In the genomic region with DNA sequence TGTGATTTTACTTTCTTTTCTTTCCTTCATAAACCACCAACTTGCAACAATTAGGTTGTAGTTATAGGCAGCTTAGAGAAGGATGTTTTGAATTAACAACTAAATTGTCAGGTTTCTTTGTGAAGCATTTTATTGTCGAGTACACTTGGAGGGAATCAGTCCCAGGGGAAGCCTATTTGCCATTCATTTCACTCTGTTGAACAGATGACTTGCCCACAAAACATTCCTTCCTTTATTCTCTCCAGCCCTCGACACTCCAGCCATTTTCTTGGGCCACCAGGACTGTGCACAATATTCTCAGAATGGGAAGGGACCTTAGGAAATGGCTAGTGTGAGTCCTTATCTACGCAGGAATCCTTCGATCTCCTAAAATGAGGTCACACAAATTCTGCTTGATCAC, we compare ENCODE assay signal across 21 cellular contexts.
"Had no signal": no experiment of that assay in that cellular context is flagged by ENCODE, and none has a peak within 500 bp of the region (broad histone marks: within the 10 kb centered on the region; RNA-seq: fewer than 3 reads in every experiment).

No MANE protein-coding gene starts in this region.

- H2AFZ ChIP-seq: neural progenitor cell had no signal

- H3K36me3 ChIP-seq: esophagus muscularis mucosa, gastroesophageal sphincter, neural progenitor cell, pancreas had no signal

- DNase-seq: effector memory CD8-positive, alpha-beta T cell; foreskin fibroblast; glutamatergic neuron; islet precursor cell; mesenchymal stem cell; midbrain; occipital lobe; pancreas; right cardiac atrium; stimulated activated CD4-positive, alpha-beta T cell treated with anti-CD3 and anti-CD28 coated beads, Interleukin-2, amount 100 ng/mL, for 48 hours; stimulated activated naive CD4-positive, alpha-beta T cell treated with Interleukin-2 at 50 U/mL for 16 hours; trophoblast cell had no signal

- ATAC-seq: effector memory CD8-positive, alpha-beta T cell; gastroesophageal sphincter; left lobe of liver; natural killer cell treated with Interleukin-12 subunit alpha and Interleukin-12 subunit beta and Interleukin-15 and Interleukin-18, amount 100 ng/mL, for 72 hours; pancreas; right cardiac atrium had no signal

- H3K9me3 Mint-ChIP-seq: neural progenitor cell had no signal

- H3K4me2 ChIP-seq: neural progenitor cell, smooth muscle cell had no signal

- H3K9ac ChIP-seq: neural progenitor cell had no signal

- H3K4me1 ChIP-seq: esophagus muscularis mucosa, gastroesophageal sphincter, neural progenitor cell, pancreas had no signal

- H3K27me3 Mint-ChIP-seq: effector memory CD8-positive, alpha-beta T cell; natural killer cell treated with Interleukin-12 subunit alpha and Interleukin-12 subunit beta and Interleukin-15 and Interleukin-18, amount 100 ng/mL, for 72 hours had no signal

- H3K4me3 Mint-ChIP-seq: dendritic cell treated with granulocyte-macrophage colony-stimulating factor and Interleukin-4, amounts not matched to agents 40 ng/mL and 50 ng/mL, for 4 days; effector memory CD8-positive, alpha-beta T cell; natural killer cell treated with Interleukin-12 subunit alpha and Interleukin-12 subunit beta and Interleukin-15 and Interleukin-18, amount 100 ng/mL, for 72 hours; neural progenitor cell had no signal

- H3K27ac ChIP-seq: epithelial cell of prostate, esophagus muscularis mucosa, gastroesophageal sphincter, neural progenitor cell, pancreas had no signal

- H3K27me3 ChIP-seq: esophagus muscularis mucosa, gastroesophageal sphincter, neural progenitor cell, pancreas had no signal

- H3K36me3 Mint-ChIP-seq: natural killer cell treated with Interleukin-12 subunit alpha and Interleukin-12 subunit beta and Interleukin-15 and Interleukin-18, amount 100 ng/mL, for 72 hours; neural progenitor cell had no signal

- H3K27ac Mint-ChIP-seq: dendritic cell treated with granulocyte-macrophage colony-stimulating factor and Interleukin-4, amounts not matched to agents 40 ng/mL and 50 ng/mL, for 4 days; effector memory CD8-positive, alpha-beta T cell; natural killer cell treated with Interleukin-12 subunit alpha and Interleukin-12 subunit beta and Interleukin-15 and Interleukin-18, amount 100 ng/mL, for 72 hours; neural progenitor cell had no signal

- H3K9me3 ChIP-seq: esophagus muscularis mucosa, gastroesophageal sphincter, pancreas had no signal

- H3K4me3 ChIP-seq: esophagus muscularis mucosa, gastroesophageal sphincter, lung, neural progenitor cell, pancreas, smooth muscle cell had no signal
